In the genomic region with DNA sequence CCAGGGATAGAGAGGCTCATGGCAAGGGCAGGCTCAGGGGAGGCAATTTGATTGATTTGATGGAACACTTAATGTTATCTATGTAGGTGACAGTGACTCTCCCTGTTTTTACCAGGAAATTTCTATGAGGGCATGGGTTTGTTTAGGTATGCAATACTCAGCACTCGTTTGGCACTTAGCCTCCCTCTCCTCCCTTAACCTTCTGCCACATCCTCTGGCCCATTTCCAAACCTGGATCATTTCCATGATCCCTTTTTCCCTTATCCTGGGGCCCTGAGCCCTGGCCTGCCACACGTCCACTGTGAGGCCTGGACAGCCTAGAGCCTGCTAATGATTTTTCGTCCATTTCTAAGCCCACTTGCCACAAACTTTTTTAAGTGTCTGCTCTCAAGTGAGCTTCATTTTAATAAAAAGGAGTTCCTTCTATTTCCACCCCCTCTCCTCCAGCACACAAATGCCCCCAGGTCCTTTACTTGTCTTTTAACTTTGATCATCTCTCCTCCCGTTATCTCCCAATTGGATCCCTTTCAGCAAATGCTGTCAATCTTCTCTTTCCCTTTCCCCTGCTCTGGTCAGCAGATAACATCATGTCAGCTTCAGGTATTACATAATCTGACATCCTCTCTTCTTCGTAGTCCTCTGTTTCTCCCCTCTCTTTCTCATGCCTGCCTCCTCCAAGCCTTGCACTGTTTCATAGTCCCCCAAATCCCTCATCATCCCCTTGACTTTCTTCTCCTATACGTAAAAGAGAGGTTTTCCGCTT, we compare ENCODE assay signal across 10 cellular contexts. TPM values are rescaled to one million over a fixed set of nuclear protein-coding genes. Genes with fewer than 3 reads are reported as not detected.
DNase-seq lines count a peak whose midpoint lies in the region; ATAC-seq and TF ChIP-seq lines count a peak whose summit lies in the region.
"Had no signal": no experiment of that assay in that cellular context is flagged by ENCODE, and none has a peak within 500 bp of the region (broad histone marks: within the 10 kb centered on the region; RNA-seq: fewer than 3 reads in every experiment).

No MANE protein-coding gene starts in this region.

- H3K4me3 Mint-ChIP-seq in WTC11 = no peak overlapping the region
- H3K4me3 Mint-ChIP-seq: T-helper 1 cell treated with Interleukin-12 subunit alpha and Interleukin-12 subunit beta and Interleukin-4 antibody, amounts not matched to agents 30 μg/mL and 1 μg/mL, for 36 hours had no signal

- no peaks in the 10 kb centered on the region for H3K4me1 Mint-ChIP-seq in WTC11

- CTCF ChIA-PET in WTC11 (lab: Charles Lee) = interaction anchor here (0.7 to 1.7 kb wide), 2 partner anchors 16 to 113 kb away, joined by 3 to 6 read pairs; no protein-coding TSS in a partner anchor

- POLR2A ChIA-PET in WTC11 (lab: Charles Lee) = no interaction called here

- TF ChIP-seq CTCF in WTC11 (IDR thresholded peaks at IDR 0.05) = no peak

- no peak overlapping the region for H3K27ac Mint-ChIP-seq in WTC11
- H3K27ac Mint-ChIP-seq: T-helper 1 cell treated with Interleukin-12 subunit alpha and Interleukin-12 subunit beta and Interleukin-4 antibody, amounts not matched to agents 30 μg/mL and 1 μg/mL, for 36 hours had no signal

- DNase-seq in DMS 273 treated with DMSO at 0.1 percent for 48 hours (lab: John Stamatoyannopoulos, UW) (peak; percentile 91), NCI-H2171 (lab: John Stamatoyannopoulos, UW) (peak; percentile 51), cerebellum (ENCODE audit: low spot score) (peak; percentile 31), myocyte (ENCODE audit: low read depth) (peak; percentile 80), WTC11 (ENCODE audit: low spot score) (no peak)
- DNase-seq in activated CD8-positive, alpha-beta memory T cell treated with anti-CD3 and anti-CD28 coated beads for 24 hours = no peak
- DNase-seq: Calu3 had no signal

- no peaks in the 10 kb centered on the region for H3K36me3 Mint-ChIP-seq in WTC11

- ATAC-seq in HG02938 (IDR thresholded peaks at IDR 0.05; ENCODE audit: unreplicated experiment) = no peak
- no peak for ATAC-seq in WTC11
- no peak for ATAC-seq in GM21723 (IDR thresholded peaks at IDR 0.05; ENCODE audit: unreplicated experiment)

- H3K9me3 Mint-ChIP-seq in WTC11 = no peaks in the 10 kb centered on the region
- H3K9me3 Mint-ChIP-seq: T-helper 1 cell treated with Interleukin-12 subunit alpha and Interleukin-12 subunit beta and Interleukin-4 antibody, amounts not matched to agents 30 μg/mL and 1 μg/mL, for 36 hours had no signal

- no peaks in the 10 kb centered on the region for H3K27me3 Mint-ChIP-seq in WTC11 (ENCODE audit: low read depth)

TF ChIP-seq in WTC11, 78 proteins besides CTCF, POLR2A, EP300 and RAD21:
- TF ChIP-seq, protein P1, sequence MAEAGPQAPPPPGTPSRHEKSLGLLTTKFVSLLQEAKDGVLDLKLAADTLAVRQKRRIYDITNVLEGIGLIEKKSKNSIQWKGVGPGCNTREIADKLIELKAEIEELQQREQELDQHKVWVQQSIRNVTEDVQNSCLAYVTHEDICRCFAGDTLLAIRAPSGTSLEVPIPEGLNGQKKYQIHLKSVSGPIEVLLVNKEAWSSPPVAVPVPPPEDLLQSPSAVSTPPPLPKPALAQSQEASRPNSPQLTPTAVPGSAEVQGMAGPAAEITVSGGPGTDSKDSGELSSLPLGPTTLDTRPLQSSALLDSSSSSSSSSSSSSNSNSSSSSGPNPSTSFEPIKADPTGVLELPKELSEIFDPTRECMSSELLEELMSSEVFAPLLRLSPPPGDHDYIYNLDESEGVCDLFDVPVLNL (CRISPR knock-in tag; IDR thresholded peaks at IDR 0.05; ENCODE audit: borderline replicate concordance, low read depth) = no peak
- TF ChIP-seq EMX1 (CRISPR knock-in tag; IDR thresholded peaks at IDR 0.05) = no peak
- TF ChIP-seq CBFB (CRISPR knock-in tag; IDR thresholded peaks at IDR 0.05; ENCODE audit: low read depth) = no peak
- TF ChIP-seq, protein P2, sequence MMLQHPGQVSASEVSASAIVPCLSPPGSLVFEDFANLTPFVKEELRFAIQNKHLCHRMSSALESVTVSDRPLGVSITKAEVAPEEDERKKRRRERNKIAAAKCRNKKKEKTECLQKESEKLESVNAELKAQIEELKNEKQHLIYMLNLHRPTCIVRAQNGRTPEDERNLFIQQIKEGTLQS (CRISPR knock-in tag; conservative IDR thresholded peaks at IDR 0.05) = no peak
- TF ChIP-seq, protein P3, sequence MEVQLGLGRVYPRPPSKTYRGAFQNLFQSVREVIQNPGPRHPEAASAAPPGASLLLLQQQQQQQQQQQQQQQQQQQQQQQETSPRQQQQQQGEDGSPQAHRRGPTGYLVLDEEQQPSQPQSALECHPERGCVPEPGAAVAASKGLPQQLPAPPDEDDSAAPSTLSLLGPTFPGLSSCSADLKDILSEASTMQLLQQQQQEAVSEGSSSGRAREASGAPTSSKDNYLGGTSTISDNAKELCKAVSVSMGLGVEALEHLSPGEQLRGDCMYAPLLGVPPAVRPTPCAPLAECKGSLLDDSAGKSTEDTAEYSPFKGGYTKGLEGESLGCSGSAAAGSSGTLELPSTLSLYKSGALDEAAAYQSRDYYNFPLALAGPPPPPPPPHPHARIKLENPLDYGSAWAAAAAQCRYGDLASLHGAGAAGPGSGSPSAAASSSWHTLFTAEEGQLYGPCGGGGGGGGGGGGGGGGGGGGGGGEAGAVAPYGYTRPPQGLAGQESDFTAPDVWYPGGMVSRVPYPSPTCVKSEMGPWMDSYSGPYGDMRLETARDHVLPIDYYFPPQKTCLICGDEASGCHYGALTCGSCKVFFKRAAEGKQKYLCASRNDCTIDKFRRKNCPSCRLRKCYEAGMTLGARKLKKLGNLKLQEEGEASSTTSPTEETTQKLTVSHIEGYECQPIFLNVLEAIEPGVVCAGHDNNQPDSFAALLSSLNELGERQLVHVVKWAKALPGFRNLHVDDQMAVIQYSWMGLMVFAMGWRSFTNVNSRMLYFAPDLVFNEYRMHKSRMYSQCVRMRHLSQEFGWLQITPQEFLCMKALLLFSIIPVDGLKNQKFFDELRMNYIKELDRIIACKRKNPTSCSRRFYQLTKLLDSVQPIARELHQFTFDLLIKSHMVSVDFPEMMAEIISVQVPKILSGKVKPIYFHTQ (CRISPR knock-in tag; IDR thresholded peaks at IDR 0.05) = no peak
- TF ChIP-seq ESRRA (CRISPR knock-in tag; IDR thresholded peaks at IDR 0.05; ENCODE audit: borderline replicate concordance) = no peak
- no peak for TF ChIP-seq SMAD4 (CRISPR knock-in tag; IDR thresholded peaks at IDR 0.05)
- no peak for TF ChIP-seq NFE2L1 (CRISPR knock-in tag; IDR thresholded peaks at IDR 0.05)
- TF ChIP-seq JAZF1 (CRISPR knock-in tag; IDR thresholded peaks at IDR 0.05) = no peak
- no peak for TF ChIP-seq TCF7 (CRISPR knock-in tag; IDR thresholded peaks at IDR 0.05; ENCODE audit: low read depth)
- TF ChIP-seq, protein P4, sequence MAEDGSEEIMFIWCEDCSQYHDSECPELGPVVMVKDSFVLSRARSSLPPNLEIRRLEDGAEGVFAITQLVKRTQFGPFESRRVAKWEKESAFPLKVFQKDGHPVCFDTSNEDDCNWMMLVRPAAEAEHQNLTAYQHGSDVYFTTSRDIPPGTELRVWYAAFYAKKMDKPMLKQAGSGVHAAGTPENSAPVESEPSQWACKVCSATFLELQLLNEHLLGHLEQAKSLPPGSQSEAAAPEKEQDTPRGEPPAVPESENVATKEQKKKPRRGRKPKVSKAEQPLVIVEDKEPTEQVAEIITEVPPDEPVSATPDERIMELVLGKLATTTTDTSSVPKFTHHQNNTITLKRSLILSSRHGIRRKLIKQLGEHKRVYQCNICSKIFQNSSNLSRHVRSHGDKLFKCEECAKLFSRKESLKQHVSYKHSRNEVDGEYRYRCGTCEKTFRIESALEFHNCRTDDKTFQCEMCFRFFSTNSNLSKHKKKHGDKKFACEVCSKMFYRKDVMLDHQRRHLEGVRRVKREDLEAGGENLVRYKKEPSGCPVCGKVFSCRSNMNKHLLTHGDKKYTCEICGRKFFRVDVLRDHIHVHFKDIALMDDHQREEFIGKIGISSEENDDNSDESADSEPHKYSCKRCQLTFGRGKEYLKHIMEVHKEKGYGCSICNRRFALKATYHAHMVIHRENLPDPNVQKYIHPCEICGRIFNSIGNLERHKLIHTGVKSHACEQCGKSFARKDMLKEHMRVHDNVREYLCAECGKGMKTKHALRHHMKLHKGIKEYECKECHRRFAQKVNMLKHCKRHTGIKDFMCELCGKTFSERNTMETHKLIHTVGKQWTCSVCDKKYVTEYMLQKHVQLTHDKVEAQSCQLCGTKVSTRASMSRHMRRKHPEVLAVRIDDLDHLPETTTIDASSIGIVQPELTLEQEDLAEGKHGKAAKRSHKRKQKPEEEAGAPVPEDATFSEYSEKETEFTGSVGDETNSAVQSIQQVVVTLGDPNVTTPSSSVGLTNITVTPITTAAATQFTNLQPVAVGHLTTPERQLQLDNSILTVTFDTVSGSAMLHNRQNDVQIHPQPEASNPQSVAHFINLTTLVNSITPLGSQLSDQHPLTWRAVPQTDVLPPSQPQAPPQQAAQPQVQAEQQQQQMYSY (CRISPR knock-in tag; IDR thresholded peaks at IDR 0.05) = no peak

RNA-seq across cellular contexts. Expression of a gene that starts 37.8 kb away (rescaled TPM):
- total RNA-seq in cerebellum = 6.2 TPM
- total RNA-seq in myocyte = 73.6 and 85.0 TPM in 2 replicates
- polyA plus RNA-seq in myocyte (2012) = 94.5 TPM
- 20.8 to 34.5 TPM (median 24.0 TPM) in 3 replicates for total RNA-seq in WTC11 (2021)

Comparison
In these comparisons a context has a peak if more than half of its experiments do, and no peak if none do; other contexts are left out.
1. DNase-seq: peak in DMS 273 treated with DMSO at 0.1 percent for 48 hours (single experiment), NCI-H2171 (single experiment), cerebellum (single experiment) and myocyte (single experiment); none in activated CD8-positive, alpha-beta memory T cell treated with anti-CD3 and anti-CD28 coated beads for 24 hours (single experiment) and WTC11 (single experiment).